17 cellular contexts compared by ENCODE assay signal in genomic region chr13:46404732-46405097, GRCh38. TPM values are rescaled to one million over a fixed set of nuclear protein-coding genes. Genes with fewer than 3 reads are reported as not detected.
DNase-seq lines count a peak whose midpoint lies in the region; ATAC-seq, FAIRE-seq and TF ChIP-seq lines count a peak whose summit lies in the region.
"Had no signal": no experiment of that assay in that cellular context is flagged by ENCODE, and none has a peak within 500 bp of the region (broad histone marks: within the 10 kb centered on the region; RNA-seq: fewer than 3 reads in every experiment).

No MANE protein-coding gene starts in this region.

- H3K36me3 Mint-ChIP-seq in memory B cell, result no peaks in the 10 kb centered on the region

- H3K27ac ChIP-seq in A673 (ENCODE audit: low read depth, low read length, poor library complexity, severe bottlenecking), result peak overlapping the region; percentile 69
- no peak overlapping the region for H3K27ac ChIP-seq in HEK293 (ENCODE audit: extremely low read depth, low read depth, low read length)
- H3K27ac ChIP-seq in RWPE1, result no peak overlapping the region
- no peak overlapping the region for H3K27ac ChIP-seq in thyroid gland
- H3K27ac ChIP-seq: hepatocyte had no signal

- H3K27me3 ChIP-seq in A673 (replicated peaks; ENCODE audit: insufficient read depth, low read depth, low read length, poor library complexity), result no peaks in the 10 kb centered on the region
- no peaks in the 10 kb centered on the region for H3K27me3 ChIP-seq in thyroid gland
- H3K27me3 ChIP-seq: hepatocyte had no signal

- no peaks in the 10 kb centered on the region for H3K27me3 Mint-ChIP-seq in memory B cell
- H3K27me3 Mint-ChIP-seq: CD4-positive, alpha-beta T cell had no signal

- 84 to 92% methylated on average over 1 of the region's 1 CpG for WGBS in thyroid gland, 2 donors

- DNase-seq in A673 (ENCODE audit: low spot score), result no peak
- peak; percentile 35 for DNase-seq in SKM-1 (lab: John Stamatoyannopoulos, UW; ENCODE audit: unreplicated experiment)
- DNase-seq in memory B cell (ENCODE audit: low spot score in 2 of 2), result no peak
- no peak for DNase-seq in RCC 7860 (ENCODE audit: low spot score)
- DNase-seq in RWPE1 (ENCODE audit: low spot score), result no peak
- DNase-seq in thyroid gland, result no peak
- DNase-seq: activated CD4-positive, alpha-beta T cell treated with anti-CD3 and anti-CD28 coated beads, Interleukin-2, amount 10 ng/mL, durations not matched to agents 7 days and 5 days; CD4-positive, alpha-beta T cell; HFFc6; NCI-H1436; T-helper 1 cell had no signal

- H3K9me3 Mint-ChIP-seq in memory B cell, result peaks cover 1% of the 10 kb centered on the region
- H3K9me3 Mint-ChIP-seq: CD4-positive, alpha-beta T cell; HFFc6 had no signal

- ATAC-seq in memory B cell (ENCODE audit: low read depth) (no peak), HG02870 (IDR thresholded peaks at IDR 0.05; ENCODE audit: unreplicated experiment) (no peak)

- H3K9me3 ChIP-seq in A673 (ENCODE audit: low read depth, low read length, poor library complexity, severe bottlenecking) (no peaks in the 10 kb centered on the region), HEK293 (ENCODE audit: control insufficient read depth, insufficient read depth, low read depth, low read length) (no peaks in the 10 kb centered on the region), thyroid gland (no peaks in the 10 kb centered on the region)

- CTCF ChIA-PET in A673 (lab: Charles Lee) (no interaction called here), HEK293 (lab: Yijun Ruan, JAX) (interaction anchor here (0.6 kb wide), 1 partner anchor 251 kb away, joined by 3 read pairs; no protein-coding TSS in a partner anchor), RWPE1 (lab: Yijun Ruan, JAX) (no interaction called here)

- BruUV-seq in A673 (replicated peaks; lab: Mats Ljungman, UMichigan), result no TSS peak

- H3K4me3 ChIP-seq in A673 (ENCODE audit: low read depth, low read length, poor library complexity, severe bottlenecking), result no peak overlapping the region
- H3K4me3 ChIP-seq in HEK293 (ENCODE audit: low read depth, low read length), result no peak overlapping the region
- H3K4me3 ChIP-seq in thyroid gland (replicated peaks in 1 of 3), result no peak overlapping the region
- H3K4me3 ChIP-seq: hepatocyte had no signal

- peaks cover 21% of the 10 kb centered on the region for H3K4me1 ChIP-seq in A673 (ENCODE audit: insufficient read depth, low read length, poor library complexity, severe bottlenecking)
- H3K4me1 ChIP-seq in HEK293 (ENCODE audit: control insufficient read depth, insufficient read depth, low read length), result no peaks in the 10 kb centered on the region
- no peaks in the 10 kb centered on the region for H3K4me1 ChIP-seq in thyroid gland

- no peak overlapping the region for H3K4me3 Mint-ChIP-seq in memory B cell
- H3K4me3 Mint-ChIP-seq: activated CD4-positive, alpha-beta T cell treated with anti-CD3 and anti-CD28 coated beads, Interleukin-2, amount 10 ng/mL, durations not matched to agents 7 days and 5 days; CD4-positive, alpha-beta T cell; HFFc6; neural crest cell had no signal

- TF ChIP-seq CTCF in A673 (conservative IDR thresholded peaks at IDR 0.05; ENCODE audit: low read depth, low read length) (no peak), HEK293 (tag by site-specific recombination; IDR thresholded peaks at IDR 0.05) (no peak), RWPE1 (conservative IDR thresholded peaks at IDR 0.05; ENCODE audit: low read depth) (no peak), thyroid gland (IDR thresholded peaks at IDR 0.05) (no peak)

- H3K4me1 Mint-ChIP-seq in memory B cell, result peaks cover 34% of the 10 kb centered on the region

- intact Hi-C loops in A673 (cut with micrococcal nuclease; ENCODE audit: unreplicated experiment), result no loop called here
- intact Hi-C loops in thyroid gland (cut with DNase I), result no loop called here

- peak overlapping the region; percentile 19 for H3K27ac Mint-ChIP-seq in memory B cell
- H3K27ac Mint-ChIP-seq: activated CD4-positive, alpha-beta T cell treated with anti-CD3 and anti-CD28 coated beads, Interleukin-2, amount 10 ng/mL, durations not matched to agents 7 days and 5 days; HFFc6 had no signal

- TF ChIP-seq POLR2A in thyroid gland (IDR thresholded peaks at IDR 0.05), result no peak

- POLR2A ChIA-PET in A673 (lab: Charles Lee; ENCODE audit: low non-redundant PET), result no interaction called here
- POLR2A ChIA-PET in HEK293 (lab: Yijun Ruan, JAX), result no interaction called here
- POLR2A ChIA-PET in RWPE1 (lab: Yijun Ruan, JAX; ENCODE audit: low non-redundant PET), result no interaction called here

- H3K36me3 ChIP-seq in A673 (ENCODE audit: insufficient read depth, low read length, poor library complexity, severe bottlenecking) (no peaks in the 10 kb centered on the region), HEK293 (ENCODE audit: control insufficient read depth in 2 of 2, insufficient read depth in 1 of 2, low read length in 2 of 2) (no peaks in the 10 kb centered on the region), thyroid gland (no peaks in the 10 kb centered on the region)

- FAIRE-seq in RCC 7860 (lab: Jason Lieb, UNC), result no peak
- FAIRE-seq: islet of Langerhans had no signal

TF ChIP-seq in HEK293, 187 proteins besides CTCF, POLR2A, EP300 and RAD21:
- TF ChIP-seq ZNF341 (tag by site-specific recombination; IDR thresholded peaks at IDR 0.05; ENCODE audit: low read depth), result 0 out of 2 replicates have a peak, but pooled peaks have one; percentile 23
- no peak for TF ChIP-seq ZNF18 (tag by site-specific recombination; IDR thresholded peaks at IDR 0.05)

RNA-seq across cellular contexts. Expression of gene RUBCNL, which starts 17.7 kb away (rescaled TPM):
- total RNA-seq in A673 (2021), result 110 and 126 TPM in 2 replicates
- 1 to 10 TPM; 1.7 to 4.2 (median 2.8) TPM for total RNA-seq in thyroid gland
- total RNA-seq: activated CD4-positive, alpha-beta T cell treated with anti-CD3 and anti-CD28 coated beads, Interleukin-2, amount 10 ng/mL, durations not matched to agents 7 days and 5 days; HFFc6; pulmonary artery endothelial cell had no signal

Comparison
In these comparisons a context has a peak if more than half of its experiments do, and no peak if none do; other contexts are left out.
1. RNA of gene RUBCNL, which starts 17.7 kb away (total RNA-seq): 110 to 126 TPM in A673; 1.7 to 4.2 TPM in thyroid gland; every median in the first group is over 10 times any median in the second.